Comparison of ENCODE assay signal across 16 cellular contexts in the genomic region with DNA sequence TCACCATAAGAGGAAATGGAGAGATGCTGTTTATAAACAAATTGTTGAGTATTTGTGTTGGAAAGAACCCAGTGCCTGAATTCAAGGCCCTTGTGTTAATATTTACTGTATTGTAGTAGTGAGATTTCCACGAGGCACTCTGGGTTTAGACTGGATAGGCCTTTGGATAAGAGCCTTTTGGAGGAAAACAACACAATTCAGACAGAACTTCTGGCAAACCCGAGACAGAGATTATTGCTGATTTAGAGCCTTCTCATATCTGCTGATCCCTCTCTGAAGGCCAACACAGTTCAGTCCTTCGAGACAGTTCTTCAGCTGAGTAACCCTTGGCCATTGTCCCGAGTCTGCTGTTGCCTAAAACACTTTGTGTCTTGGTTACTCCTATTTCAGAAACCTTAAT. TPM values are rescaled to one million over a fixed set of nuclear protein-coding genes. Genes with fewer than 3 reads are reported as not detected.
A peak's percentile ranks its signal among the peaks of the same experiment; 100 is the strongest.
DNase-seq lines count a peak whose midpoint lies in the region; ATAC-seq and TF ChIP-seq lines count a peak whose summit lies in the region.
"Had no signal": no experiment of that assay in that cellular context is flagged by ENCODE, and none has a peak within 500 bp of the region (broad histone marks: within the 10 kb centered on the region; RNA-seq: fewer than 3 reads in every experiment).

No MANE protein-coding gene starts in this region.

- H3K4me1 ChIP-seq in adipocyte (ENCODE audit: control insufficient read depth, insufficient read depth, low read length) (peaks cover 78% of the 10 kb centered on the region), right lobe of liver (peaks cover 0 to 9% (median 2%) of the 10 kb centered on the region in 4 donors), stomach (peaks cover 0 to 53% (median 23%) of the 10 kb centered on the region in 4 donors)
- H3K4me1 ChIP-seq: prostate gland had no signal

- TF ChIP-seq CTCF in right lobe of liver (IDR thresholded peaks at IDR 0.05), result no peak
- no peak for TF ChIP-seq CTCF in stomach (IDR thresholded peaks at IDR 0.05)

- H3K27ac ChIP-seq in right lobe of liver (no peak overlapping the region), stomach (peak overlapping the region in 3 of 5 donors; percentile 43 to 79 (median 48))
- H3K27ac ChIP-seq: prostate gland had no signal

- TF ChIP-seq POLR2A in right lobe of liver (IDR thresholded peaks at IDR 0.05), result no peak
- no peak for TF ChIP-seq POLR2A in stomach (IDR thresholded peaks at IDR 0.05)

- H3K36me3 ChIP-seq in adipocyte (ENCODE audit: control insufficient read depth, insufficient read depth, low read length, severe bottlenecking) (peaks cover 46% of the 10 kb centered on the region), right lobe of liver (no peaks in the 10 kb centered on the region), stomach (peaks cover 0 to 33% (median 20%) of the 10 kb centered on the region in 4 donors)
- H3K36me3 ChIP-seq: prostate gland had no signal

- peak; percentile 68 to 82 (median 72) for ATAC-seq in right lobe of liver
- ATAC-seq: natural killer cell had no signal

- no peak overlapping the region for H3K4me3 ChIP-seq in adipocyte (ENCODE audit: low read length)
- no peak overlapping the region for H3K4me3 ChIP-seq in right lobe of liver
- H3K4me3 ChIP-seq in stomach, result no peak overlapping the region
- H3K4me3 ChIP-seq: prostate gland had no signal

- H3K9ac ChIP-seq in adipocyte (ENCODE audit: low read length), result peak overlapping the region; percentile 70

- 41% methylated on average over 3 of the region's 4 CpGs for WGBS in right lobe of liver (ENCODE audit: insufficient coverage, low coverage, low lambda C conversion rate, missing lambda C conversion rate)
- 33 to 58% (median 40%) methylated on average over 3 to 4 of the region's 4 CpGs for WGBS in stomach, 5 donors

- H3K9me3 ChIP-seq in adipocyte (ENCODE audit: control insufficient read depth, low read length), result no peaks in the 10 kb centered on the region
- no peaks in the 10 kb centered on the region for H3K9me3 ChIP-seq in right lobe of liver
- H3K9me3 ChIP-seq in stomach, result no peaks in the 10 kb centered on the region
- H3K9me3 ChIP-seq: prostate gland had no signal

- H3K27me3 ChIP-seq in adipocyte (replicated peaks; ENCODE audit: control insufficient read depth, insufficient read depth, low read length) (no peaks in the 10 kb centered on the region), right lobe of liver (no peaks in the 10 kb centered on the region), stomach (no peaks in the 10 kb centered on the region)

- DNase-seq in adipocyte (ENCODE audit: low read depth) (no peak), fibroblast of peridontal ligament (ENCODE audit: extremely low read depth) (peak; percentile 31), right lobe of liver (no peak), stomach (no peak), SKM-1 (lab: John Stamatoyannopoulos, UW; ENCODE audit: unreplicated experiment) (no peak), H4 (ENCODE audit: low spot score) (no peak), hippocampal formation (lab: John Stamatoyannopoulos, UW) (no peak), SHP77 treated with DMSO at 0.1 percent for 48 hours (lab: John Stamatoyannopoulos, UW) (no peak)
- DNase-seq: activated CD4-positive, alpha-beta T cell treated with anti-CD3 and anti-CD28 coated beads, Interleukin-2, amount 50 U/mL, for 48 hours; activated naive CD4-positive, alpha-beta T cell treated with Interleukin-2 at 50 U/mL for 16 hours; activated T-cell treated with anti-CD3 and anti-CD28 coated beads for 4 hours; DMS 273 treated with DMSO at 0.1 percent for 48 hours; GDM1; natural killer cell; NCI-H1105 had no signal

- intact Hi-C loops in right lobe of liver (cut with DNase I) (no loop called here), stomach (cut with DNase I; ENCODE audit: low total_unique reads) (no loop called here)

- TF ChIP-seq EP300 in stomach (IDR thresholded peaks at IDR 0.05), result no peak

RNA-seq across cellular contexts. Expression of gene LMCD1, which starts 55.7 kb away (rescaled TPM):
- total RNA-seq in right lobe of liver (10 to 100 TPM in 3 of 6 experiments, 1 to 10 TPM in 3; 3.0 to 24.0 (median 8.4) TPM), stomach (10 to 100 TPM in 3 of 5 donors, under 1 TPM in 2; 0.58 to 42.3 (median 17.4) TPM)
- polyA plus RNA-seq in stomach, result 10 to 100 TPM; 21.0 to 60.2 (median 45.5) TPM
- 12.0 and 13.7 TPM in 2 replicates for total RNA-seq in H4 (2014; rRNA removed; shearing (Covaris generic))
- total RNA-seq: natural killer cell had no signal

Comparison
In these comparisons a context has a peak if more than half of its experiments do, and no peak if none do; other contexts are left out.
1. H3K27ac ChIP-seq: peak in stomach (3 of 5); none in right lobe of liver (0 of 3).